Comparison of ENCODE assay signal across 8 cellular contexts in genomic region chr1:225474986-225475820, GRCh38. TPM values are rescaled to one million over a fixed set of nuclear protein-coding genes. Genes with fewer than 3 reads are reported as not detected.
DNase-seq lines count a peak whose midpoint lies in the region; ATAC-seq and TF ChIP-seq lines count a peak whose summit lies in the region.

No MANE protein-coding gene starts in this region.

- H3K4me1 Mint-ChIP-seq in endothelial cell (ENCODE audit: unreplicated experiment) = no peaks in the 10 kb centered on the region

- peaks cover 12% of the 10 kb centered on the region for H3K27me3 Mint-ChIP-seq in endothelial cell (ENCODE audit: unreplicated experiment)

- DNase-seq in CD1c-positive myeloid dendritic cell (ENCODE audit: extremely low spot score) (peak; percentile 91), NCI-H82 treated with DMSO at 0.1 percent for 48 hours (lab: John Stamatoyannopoulos, UW; ENCODE audit: unreplicated experiment) (peak; percentile 52), endothelial cell (ENCODE audit: low spot score) (peak; percentile 84), mucosa of gallbladder (ENCODE audit: low spot score) (peak; percentile 46)
- peak; percentile 94 for DNase-seq in activated CD8-positive, alpha-beta memory T cell treated with anti-CD3 and anti-CD28 coated beads, Interleukin-2, amount 50 U/mL, for 48 hours
- DNase-seq in stimulated activated CD8-positive, alpha-beta memory T cell treated with anti-CD3 and anti-CD28 coated beads, Interleukin-7, amount 100 ng/mL, for 24 hours (ENCODE audit: low read depth) = peak; percentile 30

- ATAC-seq in GM19372 (IDR thresholded peaks at IDR 0.05; ENCODE audit: low read depth, unreplicated experiment) (peak; percentile 77), HG03457 (IDR thresholded peaks at IDR 0.05; ENCODE audit: unreplicated experiment) (peak; percentile 58)

- TF ChIP-seq CTCF in endothelial cell (IDR thresholded peaks at IDR 0.05; ENCODE audit: unreplicated experiment) = peak; percentile 100

- no peaks in the 10 kb centered on the region for H3K36me3 Mint-ChIP-seq in endothelial cell (ENCODE audit: low read depth, unreplicated experiment)

- no peak overlapping the region for H3K4me3 Mint-ChIP-seq in endothelial cell (ENCODE audit: unreplicated experiment)

- no peak overlapping the region for H3K27ac Mint-ChIP-seq in endothelial cell (ENCODE audit: unreplicated experiment)

- H3K9me3 Mint-ChIP-seq in endothelial cell (ENCODE audit: unreplicated experiment) = no peaks in the 10 kb centered on the region

RNA-seq across cellular contexts. Expression of gene LBR, which starts 47.4 kb away (rescaled TPM):
- 178 TPM for total RNA-seq in endothelial cell (ENCODE audit: unreplicated experiment)
- total RNA-seq in mucosa of gallbladder = 55.5 TPM

Comparison
In these comparisons a context has a peak if more than half of its experiments do, and no peak if none do; other contexts are left out.
1. Peak in every context shown above with its lines: DNase-seq and ATAC-seq.
2. DNase-seq: peak in every context shown above with its lines; median percentile 94 in activated CD8-positive, alpha-beta memory T cell treated with anti-CD3 and anti-CD28 coated beads, Interleukin-2, amount 50 U/mL, for 48 hours; 91 in CD1c-positive myeloid dendritic cell; 84 in endothelial cell; 52 in NCI-H82 treated with DMSO at 0.1 percent for 48 hours; 46 in mucosa of gallbladder; 30 in stimulated activated CD8-positive, alpha-beta memory T cell treated with anti-CD3 and anti-CD28 coated beads, Interleukin-7, amount 100 ng/mL, for 24 hours.